Comparison of ENCODE assay signal across 14 cellular contexts in genomic region chr1:227730630-227731151, GRCh38. TPM values are rescaled to one million over a fixed set of nuclear protein-coding genes. Genes with fewer than 3 reads are reported as not detected.
DNase-seq lines count a peak whose midpoint lies in the region; ATAC-seq, FAIRE-seq and TF ChIP-seq lines count a peak whose summit lies in the region.
"Had no signal": no experiment of that assay in that cellular context is flagged by ENCODE, and none has a peak within 500 bp of the region (broad histone marks: within the 10 kb centered on the region; RNA-seq: fewer than 3 reads in every experiment).

No MANE protein-coding gene starts in this region.

- BruUV-seq in HepG2 (replicated peaks; lab: Mats Ljungman, UMichigan), result no TSS peak

- intact Hi-C loops in HepG2 (cut with micrococcal nuclease; ENCODE audit: unreplicated experiment), result no loop called here

- peak; percentile 2 for ATAC-seq in HepG2
- no peak for ATAC-seq in HG03175 (IDR thresholded peaks at IDR 0.05; ENCODE audit: unreplicated experiment)

- POLR2A ChIA-PET in HepG2 (lab: Yijun Ruan, JAX) (no interaction called here), GM10248 (lab: Yijun Ruan, JAX) (no interaction called here)

- no peak for TF ChIP-seq RAD21 in HepG2 (CRISPR knock-in tag; IDR thresholded peaks at IDR 0.05)

- in situ Hi-C loops in HepG2 (cut with HindIII; ENCODE audit: extremely low pct_ligation_motif_present, low pct_unique_long_range_greater_than_20kb), result no loop called here

- H3K27me3 ChIP-seq in cardiac muscle cell (no peaks in the 10 kb centered on the region), right atrium auricular region (no peaks in the 10 kb centered on the region), HepG2 (ENCODE audit: control insufficient read depth in 1 of 2, insufficient read depth in 2 of 2, low read length in 2 of 2) (no peaks in the 10 kb centered on the region; a peak in 1 of 5 replicates)
- H3K27me3 ChIP-seq: BLaER1 treated with 17β-estradiol and CSF1 and Interleukin-3, amounts not matched to agents 10 nM and 100 nM; breast epithelium; esophagus squamous epithelium had no signal

- H3K9me3 ChIP-seq in cardiac muscle cell (ENCODE audit: low read depth) (no peaks in the 10 kb centered on the region), right atrium auricular region (no peaks in the 10 kb centered on the region), HepG2 (ENCODE audit: low read length) (no peaks in the 10 kb centered on the region)
- H3K9me3 ChIP-seq: BLaER1 treated with 17β-estradiol and CSF1 and Interleukin-3, amounts not matched to agents 10 nM and 100 nM; breast epithelium; esophagus squamous epithelium; spleen had no signal

- TF ChIP-seq POLR2A in HepG2 (IDR thresholded peaks at IDR 0.05; ENCODE audit: insufficient read depth in 1 of 2, low read depth in 2 of 2, low read length in 2 of 2), result no peak; a peak in 1 of 4 replicates

- FAIRE-seq in HepG2 (lab: Jason Lieb, UNC), result no peak
- FAIRE-seq: RCC 7860 had no signal

- DNase-seq in cardiac muscle cell (ENCODE audit: low read depth in 1 of 2, low spot score in 1 of 2), result no peak
- DNase-seq in right atrium auricular region (ENCODE audit: low spot score), result no peak
- DNase-seq in RPMI8226, result peak; percentile 74
- DNase-seq in HepG2 (ENCODE audit: low spot score), result peak; percentile 21
- no peak for DNase-seq in GM10248 (ENCODE audit: extremely low spot score)
- DNase-seq in NCI-H2081 treated with DMSO at 0.1 percent for 48 hours (lab: John Stamatoyannopoulos, UW), result no peak
- no peak for DNase-seq in NCI-H1694 (lab: John Stamatoyannopoulos, UW)
- DNase-seq: esophagus squamous epithelium, NCI-H187, spleen had no signal

- H3K4me1 ChIP-seq in cardiac muscle cell (ENCODE audit: low read depth), result peaks cover 24% of the 10 kb centered on the region
- H3K4me1 ChIP-seq in right atrium auricular region, result peaks cover 0 to 49% of the 10 kb centered on the region in 2 donors
- peaks cover 50% of the 10 kb centered on the region for H3K4me1 ChIP-seq in HepG2 (ENCODE audit: insufficient read depth, low read length)

- CTCF ChIA-PET in HepG2 (lab: Yijun Ruan, JAX; ENCODE audit: low intra/inter-chr PET ratio, low total read pairs) (no interaction called here), GM10248 (lab: Yijun Ruan, JAX) (interaction anchor here (0.6 to 1.4 kb wide), 10 partner anchors 8 to 210 kb away, joined by 3 to 9 read pairs (median 3); no protein-coding TSS in a partner anchor)

- WGBS in HepG2 (ENCODE audit: low lambda C conversion rate), result no CpG with 5 or more reads among the region's 16 CpGs

- peak overlapping the region; percentile 25 for H3K27ac ChIP-seq in cardiac muscle cell
- H3K27ac ChIP-seq in right atrium auricular region, result no peak overlapping the region
- H3K27ac ChIP-seq in HepG2 (ENCODE audit: extremely low read length, insufficient read depth, low read length), result peak overlapping the region; percentile 32
- H3K27ac ChIP-seq: BLaER1 treated with 17β-estradiol and CSF1 and Interleukin-3, amounts not matched to agents 10 nM and 100 nM had no signal

- TF ChIP-seq CTCF in cardiac muscle cell (IDR thresholded peaks at IDR 0.05; ENCODE audit: low read depth, low read length) (no peak), right atrium auricular region (IDR thresholded peaks at IDR 0.05) (no peak), HepG2 (CRISPR knock-in tag; IDR thresholded peaks at IDR 0.05) (0 out of 2 replicates have a peak, but pooled peaks have one; percentile 11), GM10248 (IDR thresholded peaks at IDR 0.05; ENCODE audit: control extremely low read depth, extremely low read depth, low read depth, missing control alignments) (no peak)

- peaks cover 9% of the 10 kb centered on the region; the same call in 1 of the 2 replicates for H4K20me1 ChIP-seq in HepG2 (ENCODE audit: insufficient read depth, low read length)

- no peak overlapping the region for H3K4me3 ChIP-seq in cardiac muscle cell
- no peak overlapping the region for H3K4me3 ChIP-seq in right atrium auricular region
- peak overlapping the region in 1 of 3 experiments; percentile 23; a peak in 1 of 6 replicates for H3K4me3 ChIP-seq in HepG2 (replicated peaks in 1 of 3; ENCODE audit: insufficient read depth in 1 of 3, low read depth in 2 of 3, low read length in 3 of 3)
- H3K4me3 ChIP-seq: BLaER1 treated with 17β-estradiol and CSF1 and Interleukin-3, amounts not matched to agents 10 nM and 100 nM; breast epithelium; esophagus squamous epithelium; spleen had no signal

- TF ChIP-seq EP300 in HepG2 (IDR thresholded peaks at IDR 0.05; ENCODE audit: low read depth in 2 of 2, low read length in 2 of 2) (no peak), HepG2 (CRISPR knock-in tag; IDR thresholded peaks at IDR 0.05; ENCODE audit: borderline replicate concordance) (no peak)

- H3K36me3 ChIP-seq in cardiac muscle cell (peaks cover 13% of the 10 kb centered on the region), right atrium auricular region (peaks cover 19% of the 10 kb centered on the region), HepG2 (replicated peaks in 1 of 2; ENCODE audit: control insufficient read depth in 1 of 2, insufficient read depth in 2 of 2, low read length in 2 of 2) (peaks cover 4 to 9% of the 10 kb centered on the region in 2 experiments; a peak in 1 of 5 replicates)
- H3K36me3 ChIP-seq: breast epithelium had no signal

- H3K4me2 ChIP-seq in HepG2 (ENCODE audit: low read depth, low read length), result peak overlapping the region; percentile 55

- H3K79me2 ChIP-seq in HepG2 (ENCODE audit: insufficient read depth, low read length), result peaks cover 14% of the 10 kb centered on the region

- no peak overlapping the region for H3K9ac ChIP-seq in HepG2 (ENCODE audit: insufficient read depth, low read depth, low read length)

- H2AFZ ChIP-seq in HepG2 (ENCODE audit: low read length), result no peak overlapping the region

TF ChIP-seq in HepG2, 621 proteins besides CTCF, POLR2A, EP300 and RAD21 (continues in another document):
- peak; percentile 46; the same call in 1 of the 2 replicates for TF ChIP-seq ZFX (CRISPR knock-in tag; IDR thresholded peaks at IDR 0.05; ENCODE audit: low read depth)

RNA-seq across cellular contexts. Expression of gene JMJD4, which starts 4.4 kb away (rescaled TPM):
- total RNA-seq in cardiac muscle cell (38.3 and 42.3 TPM in 2 replicates), right atrium auricular region (10 to 100 TPM; 11.0 to 11.1 TPM), HepG2 (2016; rRNA removed; fragmentation: Illumina TruSeq; extraction: Trizol) (23.0 and 29.0 TPM in 2 replicates)
- polyA plus RNA-seq in cardiac muscle cell (30.1 and 33.6 TPM in 2 replicates), HepG2 (2011; rRNA removed) (10.2 and 17.3 TPM in 2 replicates)
- 10.5 and 13.6 TPM in 2 replicates for total RNA-seq in HepG2 (2016; cell fraction: cytosol; rRNA removed; fragmentation: Illumina TruSeq; extraction: Trizol; ENCODE audit: low read depth)
- total RNA-seq in HepG2 (2016; cell fraction: insoluble cytoplasmic fraction; rRNA removed; fragmentation: Illumina TruSeq; extraction: Trizol), result 21.9 and 31.1 TPM in 2 replicates
- 18.8 and 21.7 TPM in 2 replicates for total RNA-seq in HepG2 (2016; cell fraction: membrane; rRNA removed; fragmentation: Illumina TruSeq; extraction: Trizol)
- total RNA-seq in HepG2 (2016; cell fraction: nucleus; rRNA removed; fragmentation: Illumina TruSeq; extraction: Trizol), result 21.3 and 26.3 TPM in 2 replicates
- 10.6 and 14.3 TPM in 2 replicates for polyA plus RNA-seq in HepG2 (2011; cell fraction: cytosol; rRNA removed)
- polyA plus RNA-seq in HepG2 (2011; cell fraction: nucleus; rRNA removed), result 44.8 and 46.2 TPM in 2 replicates
- 9.4 and 10.9 TPM in 2 replicates for polyA plus RNA-seq in HepG2 (2012)
- polyA plus RNA-seq in HepG2 (2016; cell fraction: cytosol; fragmentation: Illumina TruSeq; extraction: Trizol; ENCODE audit: low read depth), result 7.9 and 10.7 TPM in 2 replicates
- 18.0 and 18.7 TPM in 2 replicates for polyA plus RNA-seq in HepG2 (2016; cell fraction: insoluble cytoplasmic fraction; fragmentation: Illumina TruSeq; extraction: Trizol; ENCODE audit: low read depth)
- 11.6 and 12.6 TPM in 2 replicates for polyA plus RNA-seq in HepG2 (2016; cell fraction: membrane; fragmentation: Illumina TruSeq; extraction: Trizol; ENCODE audit: low read depth)
- 23.9 and 25.0 TPM in 2 replicates for polyA plus RNA-seq in HepG2 (2016; cell fraction: nucleus; fragmentation: Illumina TruSeq; extraction: Trizol; ENCODE audit: insufficient read depth, low read depth)
- 88.6 and 93.9 TPM in 2 replicates for polyA minus RNA-seq in HepG2 (2011; rRNA and poly(A)+ RNA removed; ENCODE audit: low replicate concordance)
- 9.8 and 14.0 TPM in 2 replicates for polyA minus RNA-seq in HepG2 (2011; cell fraction: cytosol; rRNA and poly(A)+ RNA removed)
- 62.1 and 65.3 TPM in 2 replicates for polyA minus RNA-seq in HepG2 (2011; cell fraction: nucleus; rRNA and poly(A)+ RNA removed)

RNA-seq across cellular contexts. Expression of gene SNAP47, which starts 4.5 kb away (rescaled TPM):
- total RNA-seq in cardiac muscle cell (57.4 and 60.7 TPM in 2 replicates), right atrium auricular region (100 to 1,000 TPM in 1 of 2 donors, 10 to 100 TPM in 1; 39.1 to 102 TPM), HepG2 (2016; rRNA removed; fragmentation: Illumina TruSeq; extraction: Trizol) (25.1 and 25.8 TPM in 2 replicates)
- polyA plus RNA-seq in cardiac muscle cell (43.7 and 59.8 TPM in 2 replicates), HepG2 (2011; rRNA removed) (13.6 and 14.1 TPM in 2 replicates)
- total RNA-seq in HepG2 (2016; cell fraction: cytosol; rRNA removed; fragmentation: Illumina TruSeq; extraction: Trizol; ENCODE audit: low read depth), result 10.1 and 13.3 TPM in 2 replicates
- total RNA-seq in HepG2 (2016; cell fraction: insoluble cytoplasmic fraction; rRNA removed; fragmentation: Illumina TruSeq; extraction: Trizol), result 25.5 and 25.8 TPM in 2 replicates
- 17.9 and 18.3 TPM in 2 replicates for total RNA-seq in HepG2 (2016; cell fraction: membrane; rRNA removed; fragmentation: Illumina TruSeq; extraction: Trizol)
- 20.5 and 21.5 TPM in 2 replicates for total RNA-seq in HepG2 (2016; cell fraction: nucleus; rRNA removed; fragmentation: Illumina TruSeq; extraction: Trizol)
- polyA plus RNA-seq in HepG2 (2011; cell fraction: cytosol; rRNA removed), result 16.8 and 19.5 TPM in 2 replicates
- polyA plus RNA-seq in HepG2 (2011; cell fraction: nucleus; rRNA removed), result 19.8 and 20.7 TPM in 2 replicates
- polyA plus RNA-seq in HepG2 (2012), result 12.1 and 15.6 TPM in 2 replicates
- polyA plus RNA-seq in HepG2 (2016; cell fraction: cytosol; fragmentation: Illumina TruSeq; extraction: Trizol; ENCODE audit: low read depth), result 4.7 and 6.2 TPM in 2 replicates
- 19.4 and 24.0 TPM in 2 replicates for polyA plus RNA-seq in HepG2 (2016; cell fraction: insoluble cytoplasmic fraction; fragmentation: Illumina TruSeq; extraction: Trizol; ENCODE audit: low read depth)
- polyA plus RNA-seq in HepG2 (2016; cell fraction: membrane; fragmentation: Illumina TruSeq; extraction: Trizol; ENCODE audit: low read depth), result 10.9 and 11.7 TPM in 2 replicates
- 19.3 and 22.0 TPM in 2 replicates for polyA plus RNA-seq in HepG2 (2016; cell fraction: nucleus; fragmentation: Illumina TruSeq; extraction: Trizol; ENCODE audit: insufficient read depth, low read depth)
- 16.8 and 27.2 TPM in 2 replicates for polyA minus RNA-seq in HepG2 (2011; rRNA and poly(A)+ RNA removed; ENCODE audit: low replicate concordance)
- polyA minus RNA-seq in HepG2 (2011; cell fraction: cytosol; rRNA and poly(A)+ RNA removed), result 8.8 and 9.6 TPM in 2 replicates
- polyA minus RNA-seq in HepG2 (2011; cell fraction: nucleus; rRNA and poly(A)+ RNA removed), result 30.3 and 36.4 TPM in 2 replicates

Comparison
In these comparisons a context has a peak if more than half of its experiments do, and no peak if none do; other contexts are left out.
1. H3K27ac ChIP-seq: peak in cardiac muscle cell (single experiment) and HepG2 (single experiment); none in right atrium auricular region (0 of 2).
2. DNase-seq: peak in RPMI8226 (single experiment) and HepG2 (single experiment); none in cardiac muscle cell (0 of 2), right atrium auricular region (single experiment), GM10248 (single experiment), NCI-H2081 treated with DMSO at 0.1 percent for 48 hours (single experiment) and NCI-H1694 (single experiment).